Comparison of ENCODE assay signal across 11 cellular contexts in the genomic region with DNA sequence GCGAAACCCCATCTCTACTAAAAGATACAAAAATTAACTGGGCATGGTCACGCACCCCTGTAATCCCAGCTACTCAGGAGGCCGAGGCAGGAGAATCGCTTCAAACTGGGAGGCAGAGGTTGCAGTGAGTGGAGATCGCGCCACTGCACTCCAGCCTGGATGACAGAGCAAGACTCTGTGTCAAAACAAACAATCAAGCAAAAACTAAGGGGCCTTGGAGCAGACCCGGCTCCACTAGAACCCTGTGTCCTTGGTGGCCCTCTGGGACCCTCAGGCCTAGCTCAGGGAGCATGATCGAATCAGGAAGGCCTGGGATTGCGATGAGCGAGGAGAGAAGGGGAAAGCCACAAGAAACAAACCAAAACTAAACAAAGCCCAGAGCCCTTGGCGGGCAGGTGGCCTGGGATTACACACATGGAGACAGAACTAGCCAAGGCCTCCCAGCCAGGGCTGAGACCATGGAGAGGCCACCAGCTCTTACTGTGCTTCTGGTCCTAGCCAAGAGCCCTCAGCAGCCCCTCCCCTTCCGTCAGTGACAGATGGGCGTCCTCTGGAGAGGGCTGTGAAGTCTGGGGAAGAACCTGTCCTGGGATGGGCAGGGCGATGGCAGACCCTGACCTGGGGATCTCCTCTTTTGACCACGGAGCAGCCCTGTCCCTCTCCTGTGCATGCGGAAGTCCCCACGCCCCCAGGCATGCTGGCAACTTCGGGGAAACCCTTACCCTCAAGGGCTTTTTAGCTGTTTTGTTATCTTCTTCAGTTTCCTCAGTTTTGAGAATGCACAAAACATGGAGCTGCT. TPM values are rescaled to one million over a fixed set of nuclear protein-coding genes. Genes with fewer than 3 reads are reported as not detected.
DNase-seq lines count a peak whose midpoint lies in the region; ATAC-seq, FAIRE-seq and TF ChIP-seq lines count a peak whose summit lies in the region.
"Had no signal": no experiment of that assay in that cellular context is flagged by ENCODE, and none has a peak within 500 bp of the region (broad histone marks: within the 10 kb centered on the region; RNA-seq: fewer than 3 reads in every experiment).

No MANE protein-coding gene starts in this region.

- TF ChIP-seq CTCF in type B pancreatic cell (conservative IDR thresholded peaks at IDR 0.05) (no peak), kidney (IDR thresholded peaks at IDR 0.05; ENCODE audit: borderline replicate concordance, extremely low read depth, insufficient read depth) (no peak)

- peaks cover 8% of the 10 kb centered on the region for H3K27me3 Mint-ChIP-seq in activated T-cell treated with anti-CD3 and anti-CD28 coated beads, Interleukin-2, amount 50 U/mL, for 72 hours (ENCODE audit: low read depth)
- H3K27me3 Mint-ChIP-seq in type B pancreatic cell = no peaks in the 10 kb centered on the region

- H3K27ac Mint-ChIP-seq in activated T-cell treated with anti-CD3 and anti-CD28 coated beads, Interleukin-2, amount 50 U/mL, for 72 hours = peak overlapping the region; percentile 59
- H3K27ac Mint-ChIP-seq in type B pancreatic cell = peak overlapping the region; percentile 56
- H3K27ac Mint-ChIP-seq: activated CD4-positive, alpha-beta T cell treated with anti-CD3 and anti-CD28 coated beads, Interleukin-2, amount 10 ng/mL, durations not matched to agents 24 days and 14 days had no signal

- no peaks in the 10 kb centered on the region for H3K36me3 Mint-ChIP-seq in activated T-cell treated with anti-CD3 and anti-CD28 coated beads, Interleukin-2, amount 50 U/mL, for 72 hours (ENCODE audit: insufficient read depth in 2 of 2)
- H3K36me3 Mint-ChIP-seq in type B pancreatic cell = no peaks in the 10 kb centered on the region

- no peaks in the 10 kb centered on the region for H3K9me3 ChIP-seq in kidney (ENCODE audit: control insufficient read depth in 1 of 2, low read length in 2 of 2)
- H3K9me3 ChIP-seq: HAP-1 had no signal

- no peak overlapping the region for H3K27ac ChIP-seq in kidney (ENCODE audit: low read depth in 2 of 2, low read length in 2 of 2)

- peaks cover 36% of the 10 kb centered on the region for H3K4me1 Mint-ChIP-seq in activated T-cell treated with anti-CD3 and anti-CD28 coated beads, Interleukin-2, amount 50 U/mL, for 72 hours (ENCODE audit: low read depth)
- H3K4me1 Mint-ChIP-seq in type B pancreatic cell (ENCODE audit: unreplicated experiment) = peaks cover 54% of the 10 kb centered on the region

- peak in 1 of 2 donors; percentile 32 for ATAC-seq in activated T-cell treated with anti-CD3 and anti-CD28 coated beads, Interleukin-2, amount 50 U/mL, for 72 hours (replicated peaks in 1 of 2)
- ATAC-seq in HG02870 (IDR thresholded peaks at IDR 0.05; ENCODE audit: unreplicated experiment) = peak; percentile 34

- H3K9me3 Mint-ChIP-seq in activated T-cell treated with anti-CD3 and anti-CD28 coated beads, Interleukin-2, amount 50 U/mL, for 72 hours = no peaks in the 10 kb centered on the region
- no peaks in the 10 kb centered on the region for H3K9me3 Mint-ChIP-seq in type B pancreatic cell
- H3K9me3 Mint-ChIP-seq: activated CD4-positive, alpha-beta T cell treated with anti-CD3 and anti-CD28 coated beads, Interleukin-2, amount 10 ng/mL, durations not matched to agents 24 days and 14 days had no signal

- intact Hi-C loops in kidney (cut with DNase I) = no loop called here

- no peak overlapping the region for H3K4me3 Mint-ChIP-seq in activated T-cell treated with anti-CD3 and anti-CD28 coated beads, Interleukin-2, amount 50 U/mL, for 72 hours
- no peak overlapping the region for H3K4me3 Mint-ChIP-seq in type B pancreatic cell
- H3K4me3 Mint-ChIP-seq: activated CD4-positive, alpha-beta T cell treated with anti-CD3 and anti-CD28 coated beads, Interleukin-2, amount 10 ng/mL, durations not matched to agents 24 days and 14 days had no signal

- no peak for DNase-seq in activated T-cell treated with anti-CD3 and anti-CD28 coated beads, Interleukin-2, amount 50 U/mL, for 72 hours
- DNase-seq in activated T-cell treated with anti-CD3 and anti-CD28 coated beads for 4 hours = no peak
- peak; percentile 28 for DNase-seq in cerebellar cortex (ENCODE audit: low spot score)
- DNase-seq in type B pancreatic cell (ENCODE audit: extremely low spot score, unreplicated experiment) = no peak
- no peak for DNase-seq in kidney
- DNase-seq in stimulated activated CD4-positive, alpha-beta T cell treated with anti-CD3 and anti-CD28 coated beads, Interleukin-15, amount 100 ng/mL, for 24 hours = no peak
- no peak for DNase-seq in frontal cortex (ENCODE audit: low spot score in 2 of 2)
- DNase-seq: activated CD4-positive, alpha-beta T cell treated with anti-CD3 and anti-CD28 coated beads, Interleukin-2, amount 10 ng/mL, durations not matched to agents 24 days and 14 days; cortex of kidney had no signal

- peaks cover 12 to 16% of the 10 kb centered on the region in 2 donors for H3K4me1 ChIP-seq in kidney (ENCODE audit: control insufficient read depth in 1 of 2, insufficient read depth in 1 of 2, low read depth in 1 of 2, low read length in 2 of 2)

- no peak overlapping the region for H3K4me3 ChIP-seq in kidney (ENCODE audit: low read length in 2 of 2)
- H3K4me3 ChIP-seq: HAP-1 had no signal

- no peak overlapping the region for H3K9ac ChIP-seq in kidney (ENCODE audit: low read length in 2 of 2)

- no peaks in the 10 kb centered on the region for H3K36me3 ChIP-seq in kidney (ENCODE audit: control insufficient read depth in 1 of 2, insufficient read depth in 2 of 2, low read length in 2 of 2)
- H3K36me3 ChIP-seq: HAP-1 had no signal

- FAIRE-seq in kidney (lab: Jason Lieb, UNC) (no peak), frontal cortex (lab: Jason Lieb, UNC) (no peak)

RNA-seq across cellular contexts. Expression of gene CATIP, which starts 27.4 kb away (rescaled TPM):
- total RNA-seq in activated T-cell treated with anti-CD3 and anti-CD28 coated beads, Interleukin-2, amount 50 U/mL, for 72 hours = not detected
- total RNA-seq in type B pancreatic cell (ENCODE audit: low replicate concordance) (0.21 and 4.1 TPM in 2 replicates), kidney (6.2 TPM), frontal cortex (not detected)
- polyA plus RNA-seq in kidney (ENCODE audit: insufficient read depth, low read depth, low replicate concordance) = 7.6 TPM
- total RNA-seq: activated CD4-positive, alpha-beta T cell treated with anti-CD3 and anti-CD28 coated beads, Interleukin-2, amount 10 ng/mL, durations not matched to agents 24 days and 14 days had no signal

RNA-seq across cellular contexts. Expression of gene TMBIM1, which starts 36.9 kb away (rescaled TPM):
- total RNA-seq in activated T-cell treated with anti-CD3 and anti-CD28 coated beads, Interleukin-2, amount 50 U/mL, for 72 hours = 10 to 100 TPM; 64.5 to 75.1 TPM
- 94.5 and 303 TPM in 2 replicates for total RNA-seq in type B pancreatic cell (ENCODE audit: low replicate concordance)
- total RNA-seq in kidney = 217 TPM
- 130 TPM for polyA plus RNA-seq in kidney (ENCODE audit: insufficient read depth, low read depth, low replicate concordance)
- 9.4 TPM for total RNA-seq in frontal cortex

RNA-seq across cellular contexts. Expression of gene SLC11A1, which starts 52.8 kb away (rescaled TPM):
- under 1 TPM in 1 of 2 donors, not detected in 1; 0.19 TPM for total RNA-seq in activated T-cell treated with anti-CD3 and anti-CD28 coated beads, Interleukin-2, amount 50 U/mL, for 72 hours
- total RNA-seq in type B pancreatic cell (ENCODE audit: low replicate concordance) (0.39 and 0.64 TPM in 2 replicates), kidney (37.6 TPM), frontal cortex (0.82 TPM)
- polyA plus RNA-seq in kidney (ENCODE audit: insufficient read depth, low read depth, low replicate concordance) = 1.2 TPM

RNA-seq across cellular contexts. Expression of gene PNKD, which starts 58.9 kb away (rescaled TPM):
- total RNA-seq in activated T-cell treated with anti-CD3 and anti-CD28 coated beads, Interleukin-2, amount 50 U/mL, for 72 hours = 10 to 100 TPM; 14.7 to 17.7 TPM
- 58.4 and 66.4 TPM in 2 replicates for total RNA-seq in type B pancreatic cell (ENCODE audit: low replicate concordance)
- 90.6 TPM for total RNA-seq in kidney
- polyA plus RNA-seq in kidney (ENCODE audit: insufficient read depth, low read depth, low replicate concordance) = 244 TPM
- total RNA-seq in frontal cortex = 15.1 TPM

RNA-seq across cellular contexts. Expression of gene AAMP, which starts 59.3 kb away (rescaled TPM):
- total RNA-seq in activated T-cell treated with anti-CD3 and anti-CD28 coated beads, Interleukin-2, amount 50 U/mL, for 72 hours = 10 to 100 TPM; 51.7 to 63.0 TPM
- total RNA-seq in type B pancreatic cell (ENCODE audit: low replicate concordance) (82.2 and 97.8 TPM in 2 replicates), kidney (70.1 TPM), frontal cortex (98.2 TPM)
- polyA plus RNA-seq in kidney (ENCODE audit: insufficient read depth, low read depth, low replicate concordance) = 108 TPM

Comparison
In these comparisons a context has a peak if more than half of its experiments do, and no peak if none do; other contexts are left out.
1. RNA of gene SLC11A1, which starts 52.8 kb away (total RNA-seq): 37.6 TPM in kidney (single experiment); 0.82 TPM in frontal cortex (single experiment), 0.39 to 0.64 TPM in type B pancreatic cell and 0.19 TPM in activated T-cell treated with anti-CD3 and anti-CD28 coated beads, Interleukin-2, amount 50 U/mL, for 72 hours; every median in the first group is over 10 times any median in the second.